11 cellular contexts compared by ENCODE assay signal in the genomic region with DNA sequence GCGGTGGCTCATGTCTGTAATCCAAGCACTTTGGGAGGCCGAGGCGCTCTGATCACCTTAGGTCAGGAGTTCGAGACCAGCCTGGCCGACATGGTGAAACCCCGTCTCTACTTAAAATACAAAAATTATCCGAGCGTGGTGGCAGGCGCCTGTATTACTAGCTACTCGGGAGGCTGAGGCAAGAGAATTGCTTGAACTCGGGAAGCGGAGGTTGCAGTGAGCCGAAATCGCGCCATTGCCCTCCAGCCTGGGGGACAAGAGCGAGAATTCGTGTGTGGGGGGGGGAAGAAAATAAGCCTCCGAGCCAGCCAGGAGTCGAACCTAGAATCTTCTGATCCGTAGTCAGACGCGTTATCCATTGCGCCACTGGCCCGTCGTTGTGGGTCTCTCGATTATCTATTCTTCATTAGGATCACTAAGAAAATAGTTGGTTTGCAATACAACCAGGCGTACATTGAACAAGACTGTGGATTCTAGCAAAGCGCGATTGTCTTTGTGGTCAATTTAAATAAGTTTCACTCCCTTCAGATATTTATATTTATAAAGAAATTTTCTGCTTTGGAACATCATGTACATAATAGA. TPM values are rescaled to one million over a fixed set of nuclear protein-coding genes. Genes with fewer than 3 reads are reported as not detected.
A peak's percentile ranks its signal among the peaks of the same experiment; 100 is the strongest.
DNase-seq lines count a peak whose midpoint lies in the region; ATAC-seq and TF ChIP-seq lines count a peak whose summit lies in the region.
"Had no signal": no experiment of that assay in that cellular context is flagged by ENCODE, and none has a peak within 500 bp of the region (broad histone marks: within the 10 kb centered on the region; RNA-seq: fewer than 3 reads in every experiment).

No MANE protein-coding gene starts in this region.

- no peak for ATAC-seq in GM21737 (IDR thresholded peaks at IDR 0.05; ENCODE audit: unreplicated experiment)

- H3K27ac ChIP-seq in breast epithelium (no peak overlapping the region), SK-N-MC (no peak overlapping the region)
- H3K27ac ChIP-seq: dorsolateral prefrontal cortex had no signal

- DNase-seq in MCF 10A (ENCODE audit: unreplicated experiment) (peak; percentile 68), breast epithelium (ENCODE audit: low spot score in 2 of 2) (no peak), SK-N-MC (ENCODE audit: low read depth, low spot score) (peak; percentile 35), fibroblast of the aortic adventitia (ENCODE audit: low read depth) (peak; percentile 14), medulla oblongata (ENCODE audit: extremely low spot score) (no peak), hippocampal formation (lab: John Stamatoyannopoulos, UW) (no peak)
- DNase-seq: CD4-positive, alpha-beta memory T cell; dorsolateral prefrontal cortex; NCI-H2029 treated with DMSO at 0.1 percent for 48 hours had no signal

- TF ChIP-seq CTCF in MCF 10A (IDR thresholded peaks at IDR 0.05; ENCODE audit: unreplicated experiment) (no peak), breast epithelium (IDR thresholded peaks at IDR 0.05) (no peak), fibroblast of the aortic adventitia (IDR thresholded peaks at IDR 0.05; ENCODE audit: insufficient read depth, low read length) (no peak)

- POLR2A ChIA-PET in MCF 10A (lab: Yijun Ruan, JAX), result interaction anchor here (0.6 to 1.4 kb wide), 5 partner anchors 11 to 587 kb away, joined by 3 to 5 read pairs (median 3); no protein-coding TSS in a partner anchor

- H3K36me3 ChIP-seq in breast epithelium (no peaks in the 10 kb centered on the region), SK-N-MC (ENCODE audit: insufficient read depth, low read length) (no peaks in the 10 kb centered on the region)

- no peak overlapping the region for H3K4me3 ChIP-seq in breast epithelium
- peak overlapping the region; percentile 78 for H3K4me3 ChIP-seq in SK-N-MC
- no peak overlapping the region for H3K4me3 ChIP-seq in fibroblast of the aortic adventitia (ENCODE audit: low read depth, low read length)

- no peaks in the 10 kb centered on the region for H3K4me1 ChIP-seq in breast epithelium

- H3K27me3 Mint-ChIP-seq in MCF 10A (ENCODE audit: insufficient read depth, unreplicated experiment), result no peaks in the 10 kb centered on the region
- H3K27me3 Mint-ChIP-seq in stimulated activated naive CD8-positive, alpha-beta T cell treated with anti-CD3 and anti-CD28 coated beads, Interleukin-15, Interleukin-2, amounts not matched to agents 100 ng/mL and 50 ng/mL, for 24 hours, result peaks cover 65% of the 10 kb centered on the region

- peaks cover 0 to 37% of the 10 kb centered on the region in 2 donors for H3K27me3 ChIP-seq in breast epithelium

- no TSS peak for BruUV-seq in MCF 10A (replicated peaks; lab: Mats Ljungman, UMichigan)

- H3K4me3 Mint-ChIP-seq in MCF 10A (ENCODE audit: unreplicated experiment), result peak overlapping the region; percentile 88
- peak overlapping the region; percentile 17 for H3K4me3 Mint-ChIP-seq in stimulated activated naive CD8-positive, alpha-beta T cell treated with anti-CD3 and anti-CD28 coated beads, Interleukin-15, Interleukin-2, amounts not matched to agents 100 ng/mL and 50 ng/mL, for 24 hours
- H3K4me3 Mint-ChIP-seq: CD4-positive, alpha-beta memory T cell had no signal

- H3K9me3 ChIP-seq in breast epithelium, result no peaks in the 10 kb centered on the region
- H3K9me3 ChIP-seq in SK-N-MC (ENCODE audit: low read depth, low read length), result no peaks in the 10 kb centered on the region

- H3K9me3 Mint-ChIP-seq in MCF 10A (ENCODE audit: unreplicated experiment), result no peaks in the 10 kb centered on the region
- peaks cover 8% of the 10 kb centered on the region for H3K9me3 Mint-ChIP-seq in stimulated activated naive CD8-positive, alpha-beta T cell treated with anti-CD3 and anti-CD28 coated beads, Interleukin-15, Interleukin-2, amounts not matched to agents 100 ng/mL and 50 ng/mL, for 24 hours

- H3K4me1 Mint-ChIP-seq in MCF 10A (ENCODE audit: insufficient read depth, unreplicated experiment), result no peaks in the 10 kb centered on the region
- peaks cover 8% of the 10 kb centered on the region for H3K4me1 Mint-ChIP-seq in stimulated activated naive CD8-positive, alpha-beta T cell treated with anti-CD3 and anti-CD28 coated beads, Interleukin-15, Interleukin-2, amounts not matched to agents 100 ng/mL and 50 ng/mL, for 24 hours (ENCODE audit: low read depth)
- H3K4me1 Mint-ChIP-seq: CD4-positive, alpha-beta memory T cell had no signal

- peak overlapping the region; percentile 63 for H3K9ac ChIP-seq in SK-N-MC (ENCODE audit: insufficient read length)

- intact Hi-C loops in MCF 10A (cut with micrococcal nuclease), result loop anchor here (1.0 to 10.0 kb wide), 5 partner anchors 17 to 541 kb away; no protein-coding TSS in a partner anchor
- intact Hi-C loops in breast epithelium (cut with DNase I; ENCODE audit: low total_unique reads), result no loop called here

- H3K27ac Mint-ChIP-seq in MCF 10A (ENCODE audit: low read depth, unreplicated experiment), result no peak overlapping the region
- no peak overlapping the region for H3K27ac Mint-ChIP-seq in stimulated activated naive CD8-positive, alpha-beta T cell treated with anti-CD3 and anti-CD28 coated beads, Interleukin-15, Interleukin-2, amounts not matched to agents 100 ng/mL and 50 ng/mL, for 24 hours

- TF ChIP-seq POLR2A in breast epithelium (IDR thresholded peaks at IDR 0.05), result no peak

- CTCF ChIA-PET in MCF 10A (lab: Yijun Ruan, JAX), result no interaction called here

- H3K36me3 Mint-ChIP-seq in MCF 10A (ENCODE audit: insufficient read depth, unreplicated experiment), result peaks cover 7% of the 10 kb centered on the region
- H3K36me3 Mint-ChIP-seq in stimulated activated naive CD8-positive, alpha-beta T cell treated with anti-CD3 and anti-CD28 coated beads, Interleukin-15, Interleukin-2, amounts not matched to agents 100 ng/mL and 50 ng/mL, for 24 hours (ENCODE audit: low read depth), result no peaks in the 10 kb centered on the region
- H3K36me3 Mint-ChIP-seq: CD4-positive, alpha-beta memory T cell had no signal

RNA-seq across cellular contexts. Expression of gene PRSS16, which starts 33.9 kb away (rescaled TPM):
- total RNA-seq in MCF 10A (2022) (22.8 and 27.9 TPM in 2 replicates), breast epithelium (10 to 100 TPM in 2 of 3 donors, under 1 TPM in 1; 0.80 to 31.0 (median 12.8) TPM), fibroblast of the aortic adventitia (ENCODE audit: low replicate concordance) (not detected in 2 replicates)

Comparison
In these comparisons a context has a peak if more than half of its experiments do, and no peak if none do; other contexts are left out.
1. DNase-seq: peak in MCF 10A (single experiment), SK-N-MC (single experiment) and fibroblast of the aortic adventitia (single experiment); none in breast epithelium (0 of 2), medulla oblongata (single experiment) and hippocampal formation (0 of 2).